23 cellular contexts compared by ENCODE assay signal in the genomic region with DNA sequence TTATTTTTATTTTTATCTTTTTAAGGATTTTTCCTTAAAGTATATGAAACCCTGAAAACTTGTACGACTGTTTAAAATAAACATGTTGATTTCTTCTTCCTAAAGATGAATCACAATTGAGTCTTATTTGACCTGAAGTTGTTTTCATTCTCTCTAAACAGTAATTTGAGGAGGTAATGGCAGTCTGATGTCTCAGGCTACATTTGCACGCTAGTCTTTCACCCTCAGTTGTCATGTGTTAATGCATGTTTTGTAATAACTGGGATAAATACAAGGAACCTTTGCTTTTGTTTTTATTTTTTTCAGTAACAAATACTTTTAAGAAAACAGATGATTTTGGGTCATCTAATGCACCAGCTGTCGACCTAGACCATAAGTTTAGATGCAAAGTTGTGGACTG.
"Had no signal": no experiment of that assay in that cellular context is flagged by ENCODE, and none has a peak within 500 bp of the region (broad histone marks: within the 10 kb centered on the region; RNA-seq: fewer than 3 reads in every experiment).

No MANE protein-coding gene starts in this region.

- H3K27me3 ChIP-seq: MG63, SJCRH30 had no signal

- ATAC-seq: Panc1, PC-3, SK-N-SH treated with all-trans-retinoic acid at 6 μM for 48 hours had no signal

- H3K27ac ChIP-seq: HL-60, SJCRH30 had no signal

- H3K4me1 ChIP-seq: SJCRH30 had no signal

- H3K9me3 ChIP-seq: MG63, SJCRH30 had no signal

- H3K4me3 ChIP-seq: MG63, SJCRH30 had no signal

- DNase-seq: Karpas-422, KG1, MG63, NCI-H1092, NCI-H1105 treated with DMSO at 0.1 percent for 48 hours, NCI-H1417 treated with DMSO at 0.1 percent for 48 hours, NCI-H146, NCI-H1694 treated with DMSO at 0.1 percent for 48 hours, NCI-H1930, NCI-H2081, NCI-H2107, NCI-H226, NCI-H446, NCI-H510A, NCI-H524 treated with DMSO at 0.1 percent for 48 hours, NCI-H69, NCI-H774, PC-3, SHP77, SJCRH30 had no signal
